Comparison of ENCODE assay signal across 2 cellular contexts in genomic region chr16:73129455-73129854, GRCh38.
A peak's percentile ranks its signal among the peaks of the same experiment; 100 is the strongest.
TF ChIP-seq lines count a peak whose summit lies in the region.

No MANE protein-coding gene starts in this region.

TF ChIP-seq in HEK293, 187 proteins besides CTCF, POLR2A, EP300 and RAD21:
- TF ChIP-seq, protein P1, sequence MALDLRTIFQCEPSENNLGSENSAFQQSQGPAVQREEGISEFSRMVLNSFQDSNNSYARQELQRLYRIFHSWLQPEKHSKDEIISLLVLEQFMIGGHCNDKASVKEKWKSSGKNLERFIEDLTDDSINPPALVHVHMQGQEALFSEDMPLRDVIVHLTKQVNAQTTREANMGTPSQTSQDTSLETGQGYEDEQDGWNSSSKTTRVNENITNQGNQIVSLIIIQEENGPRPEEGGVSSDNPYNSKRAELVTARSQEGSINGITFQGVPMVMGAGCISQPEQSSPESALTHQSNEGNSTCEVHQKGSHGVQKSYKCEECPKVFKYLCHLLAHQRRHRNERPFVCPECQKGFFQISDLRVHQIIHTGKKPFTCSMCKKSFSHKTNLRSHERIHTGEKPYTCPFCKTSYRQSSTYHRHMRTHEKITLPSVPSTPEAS (tag by site-specific recombination; IDR thresholded peaks at IDR 0.05) = peak; percentile 89
- TF ChIP-seq, protein P2, sequence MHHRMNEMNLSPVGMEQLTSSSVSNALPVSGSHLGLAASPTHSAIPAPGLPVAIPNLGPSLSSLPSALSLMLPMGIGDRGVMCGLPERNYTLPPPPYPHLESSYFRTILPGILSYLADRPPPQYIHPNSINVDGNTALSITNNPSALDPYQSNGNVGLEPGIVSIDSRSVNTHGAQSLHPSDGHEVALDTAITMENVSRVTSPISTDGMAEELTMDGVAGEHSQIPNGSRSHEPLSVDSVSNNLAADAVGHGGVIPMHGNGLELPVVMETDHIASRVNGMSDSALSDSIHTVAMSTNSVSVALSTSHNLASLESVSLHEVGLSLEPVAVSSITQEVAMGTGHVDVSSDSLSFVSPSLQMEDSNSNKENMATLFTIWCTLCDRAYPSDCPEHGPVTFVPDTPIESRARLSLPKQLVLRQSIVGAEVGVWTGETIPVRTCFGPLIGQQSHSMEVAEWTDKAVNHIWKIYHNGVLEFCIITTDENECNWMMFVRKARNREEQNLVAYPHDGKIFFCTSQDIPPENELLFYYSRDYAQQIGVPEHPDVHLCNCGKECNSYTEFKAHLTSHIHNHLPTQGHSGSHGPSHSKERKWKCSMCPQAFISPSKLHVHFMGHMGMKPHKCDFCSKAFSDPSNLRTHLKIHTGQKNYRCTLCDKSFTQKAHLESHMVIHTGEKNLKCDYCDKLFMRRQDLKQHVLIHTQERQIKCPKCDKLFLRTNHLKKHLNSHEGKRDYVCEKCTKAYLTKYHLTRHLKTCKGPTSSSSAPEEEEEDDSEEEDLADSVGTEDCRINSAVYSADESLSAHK (tag by site-specific recombination; IDR thresholded peaks at IDR 0.05) = no peak

TF ChIP-seq in H1, 55 proteins besides CTCF, POLR2A, EP300 and RAD21 (continued from another document):
- TF ChIP-seq RNF2 (IDR thresholded peaks at IDR 0.05; ENCODE audit: borderline replicate concordance, low read depth, low read length, missing control alignments, poor library complexity, severe bottlenecking) = no peak
- no peak for TF ChIP-seq ATF3 (IDR thresholded peaks at IDR 0.05; ENCODE audit: insufficient read depth, low read depth, low read length)
- no peak for TF ChIP-seq TAF7 (optimal IDR thresholded peaks at IDR 0.05; ENCODE audit: borderline replicate concordance, low read depth, low read length)
- TF ChIP-seq FOSL1 (IDR thresholded peaks at IDR 0.05; ENCODE audit: insufficient read depth, low read depth, low read length) = no peak
- TF ChIP-seq SRF (IDR thresholded peaks at IDR 0.05; ENCODE audit: low read depth, low read length) = no peak
- no peak for TF ChIP-seq GTF2F1 (IDR thresholded peaks at IDR 0.05; ENCODE audit: borderline replicate concordance, low read depth, low read length)
- no peak for TF ChIP-seq BACH1 (IDR thresholded peaks at IDR 0.05; ENCODE audit: low read length)
- TF ChIP-seq TEAD4 (IDR thresholded peaks at IDR 0.05; ENCODE audit: low read depth, low read length) = no peak
- no peak for TF ChIP-seq KDM4A (IDR thresholded peaks at IDR 0.05; ENCODE audit: low read depth, low read length, severe bottlenecking)
- no peak for TF ChIP-seq KDM5A (IDR thresholded peaks at IDR 0.05; ENCODE audit: low read length)
- TF ChIP-seq, protein P3, sequence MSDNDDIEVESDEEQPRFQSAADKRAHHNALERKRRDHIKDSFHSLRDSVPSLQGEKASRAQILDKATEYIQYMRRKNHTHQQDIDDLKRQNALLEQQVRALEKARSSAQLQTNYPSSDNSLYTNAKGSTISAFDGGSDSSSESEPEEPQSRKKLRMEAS (IDR thresholded peaks at IDR 0.05) = no peak
TF ChIP-seq in H1: peak in this region for 0.
